Comparison of ENCODE assay signal across 1 cellular context in the genomic region with DNA sequence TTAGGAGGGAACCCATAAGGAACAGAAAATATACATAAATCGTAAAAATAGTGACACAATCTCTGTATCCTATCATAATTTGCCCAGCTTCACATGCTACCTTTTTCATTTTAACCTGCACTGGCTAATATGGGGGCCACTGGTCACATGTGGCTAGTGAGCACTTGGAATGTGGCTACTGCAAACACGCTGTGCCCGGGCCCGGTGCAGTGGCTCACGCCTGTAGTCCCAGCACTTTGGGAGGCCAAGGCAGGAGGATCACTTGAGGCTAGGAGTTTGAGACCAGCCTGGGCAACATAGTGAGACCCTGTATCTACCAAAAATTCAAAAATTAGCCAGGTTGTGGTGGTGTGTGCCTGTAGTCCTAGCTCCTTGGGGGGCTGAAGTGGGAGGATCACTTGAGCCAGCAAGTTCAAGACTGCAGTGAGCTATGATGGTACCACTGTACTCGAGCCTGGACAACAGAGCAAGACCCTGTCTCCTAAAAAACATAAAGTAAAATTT.
TF ChIP-seq lines count a peak whose summit lies in the region.

No MANE protein-coding gene starts in this region.

TF ChIP-seq in GM12878, 131 proteins besides CTCF, POLR2A, EP300 and RAD21:
- TF ChIP-seq, protein P1, sequence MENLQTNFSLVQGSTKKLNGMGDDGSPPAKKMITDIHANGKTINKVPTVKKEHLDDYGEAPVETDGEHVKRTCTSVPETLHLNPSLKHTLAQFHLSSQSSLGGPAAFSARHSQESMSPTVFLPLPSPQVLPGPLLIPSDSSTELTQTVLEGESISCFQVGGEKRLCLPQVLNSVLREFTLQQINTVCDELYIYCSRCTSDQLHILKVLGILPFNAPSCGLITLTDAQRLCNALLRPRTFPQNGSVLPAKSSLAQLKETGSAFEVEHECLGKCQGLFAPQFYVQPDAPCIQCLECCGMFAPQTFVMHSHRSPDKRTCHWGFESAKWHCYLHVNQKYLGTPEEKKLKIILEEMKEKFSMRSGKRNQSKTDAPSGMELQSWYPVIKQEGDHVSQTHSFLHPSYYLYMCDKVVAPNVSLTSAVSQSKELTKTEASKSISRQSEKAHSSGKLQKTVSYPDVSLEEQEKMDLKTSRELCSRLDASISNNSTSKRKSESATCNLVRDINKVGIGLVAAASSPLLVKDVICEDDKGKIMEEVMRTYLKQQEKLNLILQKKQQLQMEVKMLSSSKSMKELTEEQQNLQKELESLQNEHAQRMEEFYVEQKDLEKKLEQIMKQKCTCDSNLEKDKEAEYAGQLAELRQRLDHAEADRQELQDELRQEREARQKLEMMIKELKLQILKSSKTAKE (IDR thresholded peaks at IDR 0.05; ENCODE audit: low read depth, poor library complexity, severe bottlenecking): no peak
- no peak for TF ChIP-seq SMAD5 (IDR thresholded peaks at IDR 0.05; ENCODE audit: low read depth)
- TF ChIP-seq HCFC1 (IDR thresholded peaks at IDR 0.05; ENCODE audit: low read length): no peak
- TF ChIP-seq ESRRA (IDR thresholded peaks at IDR 0.05; ENCODE audit: low read length): no peak
- TF ChIP-seq MEF2A (IDR thresholded peaks at IDR 0.05; ENCODE audit: insufficient read depth, low read depth, low read length): no peak
- TF ChIP-seq KAT2A (conservative IDR thresholded peaks at IDR 0.05; ENCODE audit: control insufficient read depth, low read depth, low read length): no peak
- TF ChIP-seq, protein P2, sequence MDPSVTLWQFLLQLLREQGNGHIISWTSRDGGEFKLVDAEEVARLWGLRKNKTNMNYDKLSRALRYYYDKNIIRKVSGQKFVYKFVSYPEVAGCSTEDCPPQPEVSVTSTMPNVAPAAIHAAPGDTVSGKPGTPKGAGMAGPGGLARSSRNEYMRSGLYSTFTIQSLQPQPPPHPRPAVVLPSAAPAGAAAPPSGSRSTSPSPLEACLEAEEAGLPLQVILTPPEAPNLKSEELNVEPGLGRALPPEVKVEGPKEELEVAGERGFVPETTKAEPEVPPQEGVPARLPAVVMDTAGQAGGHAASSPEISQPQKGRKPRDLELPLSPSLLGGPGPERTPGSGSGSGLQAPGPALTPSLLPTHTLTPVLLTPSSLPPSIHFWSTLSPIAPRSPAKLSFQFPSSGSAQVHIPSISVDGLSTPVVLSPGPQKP (IDR thresholded peaks at IDR 0.05; ENCODE audit: low read depth, low read length): no peak
- no peak for TF ChIP-seq EED (IDR thresholded peaks at IDR 0.05; ENCODE audit: low read depth)
- no peak for TF ChIP-seq ZNF622 (IDR thresholded peaks at IDR 0.05)
- no peak for TF ChIP-seq EZH2 (IDR thresholded peaks at IDR 0.05; ENCODE audit: borderline replicate concordance, control insufficient read depth, low read depth, low read length)
- TF ChIP-seq LARP7 (IDR thresholded peaks at IDR 0.05): no peak
- TF ChIP-seq, protein P3, sequence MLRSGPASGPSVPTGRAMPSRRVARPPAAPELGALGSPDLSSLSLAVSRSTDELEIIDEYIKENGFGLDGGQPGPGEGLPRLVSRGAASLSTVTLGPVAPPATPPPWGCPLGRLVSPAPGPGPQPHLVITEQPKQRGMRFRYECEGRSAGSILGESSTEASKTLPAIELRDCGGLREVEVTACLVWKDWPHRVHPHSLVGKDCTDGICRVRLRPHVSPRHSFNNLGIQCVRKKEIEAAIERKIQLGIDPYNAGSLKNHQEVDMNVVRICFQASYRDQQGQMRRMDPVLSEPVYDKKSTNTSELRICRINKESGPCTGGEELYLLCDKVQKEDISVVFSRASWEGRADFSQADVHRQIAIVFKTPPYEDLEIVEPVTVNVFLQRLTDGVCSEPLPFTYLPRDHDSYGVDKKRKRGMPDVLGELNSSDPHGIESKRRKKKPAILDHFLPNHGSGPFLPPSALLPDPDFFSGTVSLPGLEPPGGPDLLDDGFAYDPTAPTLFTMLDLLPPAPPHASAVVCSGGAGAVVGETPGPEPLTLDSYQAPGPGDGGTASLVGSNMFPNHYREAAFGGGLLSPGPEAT (IDR thresholded peaks at IDR 0.05; ENCODE audit: low read depth): no peak
